3 cellular contexts compared by ENCODE assay signal in genomic region chr6:40039042-40039441, GRCh38.
TF ChIP-seq lines count a peak whose summit lies in the region.

No MANE protein-coding gene starts in this region.

TF ChIP-seq in GM23338, 12 proteins besides CTCF, POLR2A, EP300 and RAD21 (continues in another document):
- no peak for TF ChIP-seq ZNF331 (CRISPR knock-in tag; IDR thresholded peaks at IDR 0.05; ENCODE audit: low read depth)
- no peak for TF ChIP-seq EZH2phosphoT487 (IDR thresholded peaks at IDR 0.05; ENCODE audit: unreplicated experiment)
- TF ChIP-seq JUNB (IDR thresholded peaks at IDR 0.05; ENCODE audit: unreplicated experiment), result no peak
- TF ChIP-seq EZH2 (IDR thresholded peaks at IDR 0.05; ENCODE audit: low read depth, unreplicated experiment), result no peak
- no peak for TF ChIP-seq ZNF114 (CRISPR knock-in tag; IDR thresholded peaks at IDR 0.05)
- no peak for TF ChIP-seq REST (IDR thresholded peaks at IDR 0.05; ENCODE audit: unreplicated experiment)
- no peak for TF ChIP-seq POLR2AphosphoS5 (IDR thresholded peaks at IDR 0.05; ENCODE audit: low read depth)
- no peak for TF ChIP-seq CREB1 (CRISPR knock-in tag; IDR thresholded peaks at IDR 0.05; ENCODE audit: low read depth)
- TF ChIP-seq ETS1 (IDR thresholded peaks at IDR 0.05), result no peak
- TF ChIP-seq STAT1 (IDR thresholded peaks at IDR 0.05; ENCODE audit: unreplicated experiment), result no peak

TF ChIP-seq in WTC11, 78 proteins besides CTCF, POLR2A, EP300 and RAD21:
- TF ChIP-seq KAT7 (CRISPR knock-in tag; IDR thresholded peaks at IDR 0.05; ENCODE audit: borderline replicate concordance), result no peak
- TF ChIP-seq MAX (CRISPR knock-in tag; IDR thresholded peaks at IDR 0.05), result no peak
- TF ChIP-seq CREB1 (CRISPR knock-in tag; IDR thresholded peaks at IDR 0.05), result no peak
- TF ChIP-seq USF1 (CRISPR knock-in tag; IDR thresholded peaks at IDR 0.05), result no peak
- no peak for TF ChIP-seq ARID4B (CRISPR knock-in tag; IDR thresholded peaks at IDR 0.05; ENCODE audit: borderline replicate concordance)
- no peak for TF ChIP-seq ZNF416 (CRISPR knock-in tag; IDR thresholded peaks at IDR 0.05)
- no peak for TF ChIP-seq IRF2 (CRISPR knock-in tag; IDR thresholded peaks at IDR 0.05; ENCODE audit: borderline replicate concordance, low read depth)
- no peak for TF ChIP-seq TEAD1 (CRISPR knock-in tag; IDR thresholded peaks at IDR 0.05)
- no peak for TF ChIP-seq SOX15 (CRISPR knock-in tag; IDR thresholded peaks at IDR 0.05)

TF ChIP-seq in H1, 55 proteins besides CTCF, POLR2A, EP300 and RAD21:
- TF ChIP-seq ATF3 (IDR thresholded peaks at IDR 0.05; ENCODE audit: insufficient read depth, low read depth, low read length), result no peak
- no peak for TF ChIP-seq KDM4A (IDR thresholded peaks at IDR 0.05; ENCODE audit: low read depth, low read length, severe bottlenecking)
- no peak for TF ChIP-seq SP2 (IDR thresholded peaks at IDR 0.05; ENCODE audit: low read length)
- TF ChIP-seq GABPA (IDR thresholded peaks at IDR 0.05; ENCODE audit: borderline replicate concordance, insufficient read depth, low read length), result no peak
- TF ChIP-seq CHD2 (IDR thresholded peaks at IDR 0.05; ENCODE audit: low read length), result no peak
- TF ChIP-seq BCL11A (IDR thresholded peaks at IDR 0.05; ENCODE audit: low read depth in 2 of 2, low read length in 2 of 2), result no peak
- no peak for TF ChIP-seq SIX5 (IDR thresholded peaks at IDR 0.05; ENCODE audit: low read depth, low read length)
- TF ChIP-seq RBBP5 (IDR thresholded peaks at IDR 0.05; ENCODE audit: borderline replicate concordance, low read depth, low read length), result no peak
- TF ChIP-seq EGR1 (IDR thresholded peaks at IDR 0.05; ENCODE audit: borderline replicate concordance, low read depth, low read length), result no peak
- TF ChIP-seq RFX5 (IDR thresholded peaks at IDR 0.05; ENCODE audit: borderline replicate concordance, low read depth, low read length), result no peak
- TF ChIP-seq USF2 (IDR thresholded peaks at IDR 0.05; ENCODE audit: low read length), result no peak
- no peak for TF ChIP-seq ASH2L (IDR thresholded peaks at IDR 0.05; ENCODE audit: low read length)
- no peak for TF ChIP-seq JUND (IDR thresholded peaks at IDR 0.05; ENCODE audit: low read length)
- no peak for TF ChIP-seq SUZ12 (IDR thresholded peaks at IDR 0.05; ENCODE audit: low read length)
- no peak for TF ChIP-seq POLR2AphosphoS5 (IDR thresholded peaks at IDR 0.05; ENCODE audit: low read depth, low read length)
- no peak for TF ChIP-seq EZH2 (IDR thresholded peaks at IDR 0.05; ENCODE audit: low read depth, low read length, severe bottlenecking)
- no peak for TF ChIP-seq SAP30 (IDR thresholded peaks at IDR 0.05; ENCODE audit: insufficient read depth, insufficient replicate concordance, low read length)
- no peak for TF ChIP-seq TEAD4 (IDR thresholded peaks at IDR 0.05; ENCODE audit: low read depth, low read length)
- TF ChIP-seq BACH1 (IDR thresholded peaks at IDR 0.05; ENCODE audit: low read length), result no peak
